1 cellular context compared by ENCODE assay signal in the genomic region with DNA sequence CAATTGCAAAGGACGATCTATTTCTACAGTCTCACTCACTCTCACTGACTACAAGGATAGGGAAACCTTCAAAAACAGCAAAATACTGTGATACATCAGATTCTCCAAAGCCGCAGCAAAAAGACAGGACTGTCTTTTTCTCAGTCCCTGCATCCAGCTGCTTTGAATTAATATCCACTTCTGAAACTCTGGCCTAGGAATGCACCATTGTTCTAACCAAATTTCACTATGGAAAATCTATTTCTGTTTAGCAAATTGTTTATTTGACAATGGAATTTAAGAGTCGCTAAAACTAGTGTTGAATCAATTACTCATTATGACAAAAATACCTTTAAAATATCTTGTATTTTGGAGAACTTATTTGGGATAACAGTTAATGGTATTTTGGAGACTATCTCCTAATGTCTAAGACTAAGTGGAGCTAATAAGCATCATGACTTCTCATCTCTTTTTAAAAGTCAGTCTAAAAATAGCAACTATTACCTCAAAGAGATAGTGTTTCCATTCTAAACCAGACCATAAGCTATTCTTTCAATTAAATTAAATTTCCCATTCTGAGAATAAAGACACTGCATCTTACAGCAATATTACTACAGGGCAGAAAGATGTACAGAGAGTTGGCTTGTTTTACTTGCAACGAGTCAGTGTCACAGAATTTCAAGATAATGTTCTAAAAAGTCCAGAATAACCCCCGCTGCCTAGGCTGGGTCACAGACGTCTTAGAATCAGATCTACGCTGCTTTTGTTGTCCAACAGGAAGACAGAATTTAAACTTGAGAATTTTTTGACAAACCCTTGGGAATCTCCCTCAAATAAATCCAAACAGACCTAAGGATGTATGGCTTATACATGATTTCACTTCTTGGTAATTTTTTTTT.
TF ChIP-seq lines count a peak whose summit lies in the region.

No MANE protein-coding gene starts in this region.

TF ChIP-seq in IMR-90, 13 proteins besides CTCF, POLR2A, EP300 and RAD21 (continued from another document):
- TF ChIP-seq, protein P1, sequence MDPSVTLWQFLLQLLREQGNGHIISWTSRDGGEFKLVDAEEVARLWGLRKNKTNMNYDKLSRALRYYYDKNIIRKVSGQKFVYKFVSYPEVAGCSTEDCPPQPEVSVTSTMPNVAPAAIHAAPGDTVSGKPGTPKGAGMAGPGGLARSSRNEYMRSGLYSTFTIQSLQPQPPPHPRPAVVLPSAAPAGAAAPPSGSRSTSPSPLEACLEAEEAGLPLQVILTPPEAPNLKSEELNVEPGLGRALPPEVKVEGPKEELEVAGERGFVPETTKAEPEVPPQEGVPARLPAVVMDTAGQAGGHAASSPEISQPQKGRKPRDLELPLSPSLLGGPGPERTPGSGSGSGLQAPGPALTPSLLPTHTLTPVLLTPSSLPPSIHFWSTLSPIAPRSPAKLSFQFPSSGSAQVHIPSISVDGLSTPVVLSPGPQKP (IDR thresholded peaks at IDR 0.05; ENCODE audit: borderline replicate concordance, low read depth, low read length) = no peak
- TF ChIP-seq FOS (IDR thresholded peaks at IDR 0.05; ENCODE audit: low read depth, low read length) = no peak
- no peak for TF ChIP-seq CHD1 (IDR thresholded peaks at IDR 0.05; ENCODE audit: low read depth, low read length)
